ENCODE assay signal across 16 cellular contexts in the genomic region with DNA sequence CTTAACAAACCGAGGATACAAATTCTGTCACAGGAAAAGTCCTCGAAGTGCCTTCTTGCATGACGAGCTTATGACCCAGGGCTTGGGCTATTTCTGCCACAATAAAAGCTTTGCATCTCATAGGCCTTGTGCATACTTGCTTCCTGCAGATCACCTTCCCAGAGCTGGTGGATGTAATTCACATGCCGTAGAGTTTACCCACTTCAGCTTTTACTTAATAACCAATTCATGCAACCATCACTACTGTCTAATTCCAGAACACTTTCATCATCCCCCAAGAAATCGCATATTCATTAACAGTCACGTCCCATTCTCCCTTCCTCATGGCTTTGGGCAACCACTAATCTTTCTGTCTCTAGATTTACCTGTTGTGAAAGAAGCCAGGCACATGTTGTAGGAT. TPM values are rescaled to one million over a fixed set of nuclear protein-coding genes. Genes with fewer than 3 reads are reported as not detected.
A peak's percentile ranks its signal among the peaks of the same experiment; 100 is the strongest.
DNase-seq lines count a peak whose midpoint lies in the region; TF ChIP-seq lines count a peak whose summit lies in the region.
"Had no signal": no experiment of that assay in that cellular context is flagged by ENCODE, and none has a peak within 500 bp of the region (broad histone marks: within the 10 kb centered on the region; RNA-seq: fewer than 3 reads in every experiment).

No MANE protein-coding gene starts in this region.

- H3K9me3 ChIP-seq in AG04450 (ENCODE audit: control insufficient read depth, insufficient read depth, low read length) (no peaks in the 10 kb centered on the region), PC-9 (ENCODE audit: insufficient read depth, low read depth) (no peaks in the 10 kb centered on the region), osteoblast (ENCODE audit: low read depth, low read length) (no peaks in the 10 kb centered on the region)
- H3K9me3 ChIP-seq: Caco-2, SK-N-SH had no signal

- H3K79me2 ChIP-seq in PC-9 (ENCODE audit: low read depth): no peaks in the 10 kb centered on the region
- H3K79me2 ChIP-seq in osteoblast (ENCODE audit: insufficient read depth, low read length): no peaks in the 10 kb centered on the region

- CTCF ChIA-PET in AG04450 (lab: Charles Lee) (interaction anchor here (1.0 to 3.3 kb wide), 4 partner anchors 15 to 148 kb away, joined by 3 to 16 read pairs (median 7); no protein-coding TSS in a partner anchor), PC-9 (lab: Charles Lee) (interaction anchor here (0.5 kb wide), 1 partner anchor 21 kb away, joined by 3 read pairs; no protein-coding TSS in a partner anchor)

- H3K36me3 ChIP-seq in PC-9 (ENCODE audit: low read depth): no peaks in the 10 kb centered on the region
- peaks cover 4% of the 10 kb centered on the region for H3K36me3 ChIP-seq in osteoblast (ENCODE audit: insufficient read depth, low read length)

- H3K27me3 ChIP-seq in AG04450 (ENCODE audit: control insufficient read depth, insufficient read depth, low read length) (no peaks in the 10 kb centered on the region), PC-9 (ENCODE audit: insufficient read depth, low read depth) (no peaks in the 10 kb centered on the region), osteoblast (ENCODE audit: insufficient read depth, low read length) (no peaks in the 10 kb centered on the region)

- TF ChIP-seq CTCF in AG04450 (IDR thresholded peaks at IDR 0.05; ENCODE audit: low read depth, low read length) (no peak), PC-9 (conservative IDR thresholded peaks at IDR 0.05) (no peak), osteoblast (IDR thresholded peaks at IDR 0.05; ENCODE audit: extremely low read depth, low read depth, low read length) (no peak)

- DNase-seq in AG04450 (ENCODE audit: low read depth, low spot score) (no peak), PC-9 (no peak), epithelial cell of prostate (ENCODE audit: low read depth, low spot score) (no peak), osteoblast (ENCODE audit: insufficient read length, low spot score, missing footprints) (no peak), GM03348 (ENCODE audit: low spot score) (no peak), H4 (ENCODE audit: low spot score) (no peak), head of caudate nucleus (no peak)
- DNase-seq in activated effector memory CD4-positive, alpha-beta T cell treated with anti-CD3 and anti-CD28 coated beads, Interleukin-2, amount 50 U/mL, for 16 hours: no peak
- DNase-seq: DMS153, H7, NCI-H1436, NCI-H2029 treated with DMSO at 0.1 percent for 48 hours, NCI-H446 treated with DMSO at 0.1 percent for 48 hours, Right ventricle myocardium superior, SK-N-SH had no signal

- H3K27ac ChIP-seq in AG04450 (ENCODE audit: low read depth, low read length): peak overlapping the region; percentile 93
- H3K27ac ChIP-seq in PC-9: no peak overlapping the region
- H3K27ac ChIP-seq in epithelial cell of prostate: peak overlapping the region; percentile 56
- peak overlapping the region; percentile 89 for H3K27ac ChIP-seq in osteoblast (ENCODE audit: low read depth, low read length)

- intact Hi-C loops in PC-9 (cut with micrococcal nuclease; ENCODE audit: unreplicated experiment) (no loop called here), head of caudate nucleus (cut with DNase I) (no loop called here)

- H4K20me1 ChIP-seq in PC-9 (ENCODE audit: insufficient read depth) (no peaks in the 10 kb centered on the region), osteoblast (ENCODE audit: insufficient read depth, low read length) (no peaks in the 10 kb centered on the region)

- H3K4me1 ChIP-seq in PC-9 (replicated peaks; ENCODE audit: insufficient read depth): peaks cover 13% of the 10 kb centered on the region
- H3K4me1 ChIP-seq in osteoblast (ENCODE audit: insufficient read depth, low read length): peaks cover 39% of the 10 kb centered on the region
- H3K4me1 ChIP-seq: Caco-2 had no signal

- H3K4me2 ChIP-seq in PC-9 (0 out of 2 replicates have a peak overlapping the region, but pooled peaks have one; percentile 8), osteoblast (ENCODE audit: insufficient read depth, low read length) (no peak overlapping the region)

- POLR2A ChIA-PET in AG04450 (lab: Yijun Ruan, JAX): interaction anchor here (1.0 to 1.9 kb wide), 6 partner anchors 9 to 142 kb away, joined by 3 to 9 read pairs (median 5); a partner anchor contains a TSS
- POLR2A ChIA-PET in PC-9 (lab: Charles Lee; ENCODE audit: unreplicated experiment): no interaction called here

- H2AFZ ChIP-seq in PC-9 (no peak overlapping the region), osteoblast (ENCODE audit: low read length) (no peak overlapping the region)

- no TSS peak for BruUV-seq in PC-9 (replicated peaks; lab: Mats Ljungman, UMichigan)

- no peaks in the 10 kb centered on the region for H3K9me2 ChIP-seq in PC-9 (ENCODE audit: insufficient read depth)
- H3K9me2 ChIP-seq: SK-N-SH had no signal

- no peak overlapping the region for H3K4me3 ChIP-seq in AG04450 (ENCODE audit: low read depth, low read length)
- H3K4me3 ChIP-seq in PC-9: no peak overlapping the region
- H3K4me3 ChIP-seq in osteoblast (ENCODE audit: insufficient read depth, low read length): no peak overlapping the region

- H3F3A ChIP-seq in PC-9 (ENCODE audit: insufficient read depth, low read depth): peaks cover 12% of the 10 kb centered on the region; the same call in 1 of the 2 replicates

RNA-seq across cellular contexts. Expression of a gene that starts 9.0 kb away (rescaled TPM):
- polyA plus RNA-seq in AG04450 (2011; rRNA removed): 160 and 215 TPM in 2 replicates
- 155 and 203 TPM in 2 replicates for polyA minus RNA-seq in AG04450 (2011; rRNA and poly(A)+ RNA removed)
- total RNA-seq in PC-9 (2021): not detected in 2 replicates
- total RNA-seq in osteoblast: 0.59 and 0.72 TPM in 2 replicates
- total RNA-seq in H4 (2014; rRNA removed; shearing (Covaris generic)): 0.19 and 0.41 TPM in 2 replicates
- total RNA-seq: Right ventricle myocardium superior had no signal

RNA-seq across cellular contexts. Expression of a gene that starts 42.4 kb away (rescaled TPM):
- polyA plus RNA-seq in AG04450 (2011; rRNA removed): 182 and 212 TPM in 2 replicates
- 383 and 523 TPM in 2 replicates for polyA minus RNA-seq in AG04450 (2011; rRNA and poly(A)+ RNA removed)
- total RNA-seq in PC-9 (2021) (0.28 and 0.43 TPM in 2 replicates), osteoblast (4.1 and 7.6 TPM in 2 replicates)
- total RNA-seq in H4 (2014; rRNA removed; shearing (Covaris generic)): 4.5 and 5.4 TPM in 2 replicates
